ENCODE assay signal across 12 cellular contexts in genomic region chr20:21515300-21516179, GRCh38. TPM values are rescaled to one million over a fixed set of nuclear protein-coding genes. Genes with fewer than 3 reads are reported as not detected.
DNase-seq lines count a peak whose midpoint lies in the region; ATAC-seq and TF ChIP-seq lines count a peak whose summit lies in the region.
"Had no signal": no experiment of that assay in that cellular context is flagged by ENCODE, and none has a peak within 500 bp of the region (broad histone marks: within the 10 kb centered on the region; RNA-seq: fewer than 3 reads in every experiment).

No MANE protein-coding gene starts in this region.

- peaks cover 45% of the 10 kb centered on the region for H3K4me1 Mint-ChIP-seq in activated T-cell treated with anti-CD3 and anti-CD28 coated beads, Interleukin-2, amount 50 U/mL, for 24 hours (ENCODE audit: low read depth)
- peaks cover 36% of the 10 kb centered on the region for H3K4me1 Mint-ChIP-seq in activated naive CD8-positive, alpha-beta T cell treated with anti-CD3 and anti-CD28 coated beads, Interleukin-2, amount 50 U/mL, for 24 hours
- peaks cover 96% of the 10 kb centered on the region for H3K4me1 Mint-ChIP-seq in stimulated activated naive CD8-positive, alpha-beta T cell treated with anti-CD3 and anti-CD28 coated beads, Interleukin-15, amount 100 ng/mL, for 72 hours
- H3K4me1 Mint-ChIP-seq in CD14-positive monocyte, result peaks cover 18% of the 10 kb centered on the region

- in situ Hi-C loops in ACHN (cut with HindIII; ENCODE audit: low pct_ligation_motif_present, low pct_unique_long_range_greater_than_20kb, low sequenced_read_pairs), result no loop called here

- peak; percentile 40 for DNase-seq in activated T-cell treated with anti-CD3 and anti-CD28 coated beads, Interleukin-2, amount 50 U/mL, for 24 hours
- no peak for DNase-seq in activated T-cell treated with anti-CD3 and anti-CD28 coated beads, Interleukin-2, amount 50 U/mL, for 1 hour
- DNase-seq in activated naive CD8-positive, alpha-beta T cell treated with anti-CD3 and anti-CD28 coated beads, Interleukin-2, amount 50 U/mL, for 24 hours, result peak; percentile 5
- DNase-seq in inferior parietal cortex (ENCODE audit: extremely low spot score) (peak; percentile 38), ACHN (no peak), CD14-positive monocyte (ENCODE audit: low spot score) (no peak)
- DNase-seq in stimulated activated naive CD8-positive, alpha-beta T cell treated with anti-CD3 and anti-CD28 coated beads, Interleukin-15, amount 100 ng/mL, for 72 hours, result no peak
- DNase-seq: activated naive CD4-positive, alpha-beta T cell treated with Interleukin-2 at 50 U/mL for 16 hours; NCI-H2227 treated with DMSO at 0.1 percent for 48 hours; stimulated activated naive CD4-positive, alpha-beta T cell had no signal

- no peaks in the 10 kb centered on the region for H3K9me3 Mint-ChIP-seq in activated T-cell treated with anti-CD3 and anti-CD28 coated beads, Interleukin-2, amount 50 U/mL, for 24 hours
- no peaks in the 10 kb centered on the region for H3K9me3 Mint-ChIP-seq in activated naive CD8-positive, alpha-beta T cell treated with anti-CD3 and anti-CD28 coated beads, Interleukin-2, amount 50 U/mL, for 24 hours
- H3K9me3 Mint-ChIP-seq in stimulated activated naive CD8-positive, alpha-beta T cell treated with anti-CD3 and anti-CD28 coated beads, Interleukin-15, amount 100 ng/mL, for 72 hours, result no peaks in the 10 kb centered on the region
- H3K9me3 Mint-ChIP-seq in CD14-positive monocyte, result peaks cover 0 to 29% (median 9%) of the 10 kb centered on the region in 7 donors

- TF ChIP-seq CTCF in CD14-positive monocyte (IDR thresholded peaks at IDR 0.05), result no peak

- H3K27me3 Mint-ChIP-seq in activated T-cell treated with anti-CD3 and anti-CD28 coated beads, Interleukin-2, amount 50 U/mL, for 24 hours, result peaks cover 89% of the 10 kb centered on the region
- peaks cover 75% of the 10 kb centered on the region for H3K27me3 Mint-ChIP-seq in activated naive CD8-positive, alpha-beta T cell treated with anti-CD3 and anti-CD28 coated beads, Interleukin-2, amount 50 U/mL, for 24 hours
- peaks cover 100% of the 10 kb centered on the region for H3K27me3 Mint-ChIP-seq in stimulated activated naive CD8-positive, alpha-beta T cell treated with anti-CD3 and anti-CD28 coated beads, Interleukin-15, amount 100 ng/mL, for 72 hours
- H3K27me3 Mint-ChIP-seq in CD14-positive monocyte (ENCODE audit: low read depth in 3 of 3), result peaks cover 92 to 98% (median 96%) of the 10 kb centered on the region in 3 donors

- no peak overlapping the region for H3K27ac Mint-ChIP-seq in activated T-cell treated with anti-CD3 and anti-CD28 coated beads, Interleukin-2, amount 50 U/mL, for 24 hours
- no peak overlapping the region for H3K27ac Mint-ChIP-seq in activated naive CD8-positive, alpha-beta T cell treated with anti-CD3 and anti-CD28 coated beads, Interleukin-2, amount 50 U/mL, for 24 hours
- no peak overlapping the region for H3K27ac Mint-ChIP-seq in stimulated activated naive CD8-positive, alpha-beta T cell treated with anti-CD3 and anti-CD28 coated beads, Interleukin-15, amount 100 ng/mL, for 72 hours
- H3K27ac Mint-ChIP-seq in CD14-positive monocyte, result no peak overlapping the region

- no peaks in the 10 kb centered on the region for H3K36me3 Mint-ChIP-seq in activated T-cell treated with anti-CD3 and anti-CD28 coated beads, Interleukin-2, amount 50 U/mL, for 24 hours (ENCODE audit: low read depth)
- no peaks in the 10 kb centered on the region for H3K36me3 Mint-ChIP-seq in activated naive CD8-positive, alpha-beta T cell treated with anti-CD3 and anti-CD28 coated beads, Interleukin-2, amount 50 U/mL, for 24 hours (ENCODE audit: low read depth)
- H3K36me3 Mint-ChIP-seq in CD14-positive monocyte, result peaks cover 0 to 6% of the 10 kb centered on the region in 2 donors

- ATAC-seq in activated naive CD8-positive, alpha-beta T cell treated with anti-CD3 and anti-CD28 coated beads, Interleukin-2, amount 50 U/mL, for 24 hours, result no peak
- no peak for ATAC-seq in stimulated activated naive CD8-positive, alpha-beta T cell treated with anti-CD3 and anti-CD28 coated beads, Interleukin-15, amount 100 ng/mL, for 72 hours
- ATAC-seq in HG03520 (IDR thresholded peaks at IDR 0.05; ENCODE audit: unreplicated experiment), result no peak
- ATAC-seq: activated CD4-positive, CD25-positive, alpha-beta regulatory T cell treated with anti-CD3 and anti-CD28 coated beads, Interleukin-2, amount 50 U/mL, for 24 hours had no signal

- no peak overlapping the region for H3K4me3 Mint-ChIP-seq in activated T-cell treated with anti-CD3 and anti-CD28 coated beads, Interleukin-2, amount 50 U/mL, for 24 hours
- no peak overlapping the region for H3K4me3 Mint-ChIP-seq in activated naive CD8-positive, alpha-beta T cell treated with anti-CD3 and anti-CD28 coated beads, Interleukin-2, amount 50 U/mL, for 24 hours
- H3K4me3 Mint-ChIP-seq in stimulated activated naive CD8-positive, alpha-beta T cell treated with anti-CD3 and anti-CD28 coated beads, Interleukin-15, amount 100 ng/mL, for 72 hours, result peak overlapping the region; percentile 13 to 42
- peak overlapping the region in 1 of 2 donors; percentile 83 for H3K4me3 Mint-ChIP-seq in CD14-positive monocyte

- intact Hi-C loops in CD14-positive monocyte (cut with micrococcal nuclease), result no loop called here

RNA-seq across cellular contexts. Expression of gene NKX2-2, which starts 1.7 kb away (rescaled TPM):
- not detected for polyA plus RNA-seq in CD14-positive monocyte

Comparison
In these comparisons a context has a peak if more than half of its experiments do, and no peak if none do; other contexts are left out.
1. DNase-seq: peak in activated T-cell treated with anti-CD3 and anti-CD28 coated beads, Interleukin-2, amount 50 U/mL, for 24 hours (single experiment), activated naive CD8-positive, alpha-beta T cell treated with anti-CD3 and anti-CD28 coated beads, Interleukin-2, amount 50 U/mL, for 24 hours (single experiment) and inferior parietal cortex (single experiment); none in activated T-cell treated with anti-CD3 and anti-CD28 coated beads, Interleukin-2, amount 50 U/mL, for 1 hour (single experiment), stimulated activated naive CD8-positive, alpha-beta T cell treated with anti-CD3 and anti-CD28 coated beads, Interleukin-15, amount 100 ng/mL, for 72 hours (0 of 2), ACHN (single experiment) and CD14-positive monocyte (single experiment).
2. H3K4me3 Mint-ChIP-seq: peak in stimulated activated naive CD8-positive, alpha-beta T cell treated with anti-CD3 and anti-CD28 coated beads, Interleukin-15, amount 100 ng/mL, for 72 hours (2 of 2); none in activated T-cell treated with anti-CD3 and anti-CD28 coated beads, Interleukin-2, amount 50 U/mL, for 24 hours (single experiment) and activated naive CD8-positive, alpha-beta T cell treated with anti-CD3 and anti-CD28 coated beads, Interleukin-2, amount 50 U/mL, for 24 hours (single experiment).